In the genomic region with DNA sequence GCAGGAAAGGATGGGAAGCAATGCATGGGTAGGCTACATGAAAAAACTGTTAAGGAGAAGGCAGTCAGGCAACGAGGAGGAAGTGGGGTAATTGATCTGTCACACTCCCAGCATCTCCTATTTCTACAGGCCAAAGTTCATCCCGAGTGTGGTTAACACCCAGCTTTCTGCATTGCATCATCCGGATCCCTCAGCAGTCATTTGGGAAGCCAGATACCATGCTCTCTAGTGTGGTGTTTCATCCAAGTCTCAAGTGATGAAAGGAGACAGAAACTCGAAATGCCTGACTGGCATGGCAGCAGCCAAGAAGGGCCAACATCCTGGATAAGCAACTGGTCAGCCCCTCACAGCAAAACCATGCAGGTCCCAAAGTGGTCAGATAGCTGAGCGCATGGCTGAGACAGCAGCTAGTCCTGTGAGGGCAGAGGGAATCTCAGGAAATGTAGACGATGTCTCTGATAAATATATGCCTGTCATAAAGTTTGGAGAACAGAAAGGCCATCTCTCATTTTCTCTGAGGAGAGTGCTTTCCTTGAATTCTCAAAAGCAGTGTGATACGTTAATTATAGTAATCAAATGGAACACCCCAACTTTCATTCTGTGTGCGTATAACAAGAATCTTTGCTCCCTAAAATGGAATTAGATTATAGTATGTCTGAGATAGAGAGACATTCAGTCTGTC, we compare ENCODE assay signal across 11 cellular contexts. TPM values are rescaled to one million over a fixed set of nuclear protein-coding genes. Genes with fewer than 3 reads are reported as not detected.
A peak's percentile ranks its signal among the peaks of the same experiment; 100 is the strongest.
DNase-seq lines count a peak whose midpoint lies in the region; ATAC-seq and TF ChIP-seq lines count a peak whose summit lies in the region.
"Had no signal": no experiment of that assay in that cellular context is flagged by ENCODE, and none has a peak within 500 bp of the region (broad histone marks: within the 10 kb centered on the region; RNA-seq: fewer than 3 reads in every experiment).

No MANE protein-coding gene starts in this region.

- no peaks in the 10 kb centered on the region for H3F3A ChIP-seq in GM23338 (replicated peaks; ENCODE audit: low read depth)

- H2AFZ ChIP-seq in GM23338 (peak overlapping the region; percentile 84), osteoblast (ENCODE audit: low read length) (peak overlapping the region; percentile 1)

- 0 out of 2 replicates have a peak, but pooled peaks cover 10% of the 10 kb centered on the region for H3K4me1 ChIP-seq in GM23338 (ENCODE audit: insufficient read depth)
- H3K4me1 ChIP-seq in osteoblast (ENCODE audit: insufficient read depth, low read length), result peaks cover 6% of the 10 kb centered on the region

- H3K9me3 Mint-ChIP-seq in GM23338, result no peaks in the 10 kb centered on the region
- H3K9me3 Mint-ChIP-seq: stimulated activated memory B cell treated with anti-CD40 and anti-IgM and Interleukin-4, amounts not matched to agents 10 μg/mL and 1 μg/mL and 100 μg/mL, for 72 hours had no signal

- H3K4me3 ChIP-seq in GM23338 (no peak overlapping the region), osteoblast (ENCODE audit: insufficient read depth, low read length) (no peak overlapping the region)

- H3K27me3 ChIP-seq in GM23338 (ENCODE audit: insufficient read depth) (no peaks in the 10 kb centered on the region), osteoblast (ENCODE audit: insufficient read depth, low read length) (no peaks in the 10 kb centered on the region)

- H3K79me2 ChIP-seq in GM23338 (replicated peaks; ENCODE audit: insufficient read depth), result no peaks in the 10 kb centered on the region
- no peaks in the 10 kb centered on the region for H3K79me2 ChIP-seq in osteoblast (ENCODE audit: insufficient read depth, low read length)

- no peaks in the 10 kb centered on the region for H3K36me3 ChIP-seq in GM23338 (ENCODE audit: insufficient read depth)
- H3K36me3 ChIP-seq in osteoblast (ENCODE audit: insufficient read depth, low read length), result no peaks in the 10 kb centered on the region

- no peaks in the 10 kb centered on the region for H3K9me2 ChIP-seq in GM23338 (ENCODE audit: insufficient read depth)

- H3K4me2 ChIP-seq in GM23338 (no peak overlapping the region), osteoblast (ENCODE audit: insufficient read depth, low read length) (no peak overlapping the region)

- peaks cover 5% of the 10 kb centered on the region for H3K4me1 Mint-ChIP-seq in GM23338
- H3K4me1 Mint-ChIP-seq: stimulated activated memory B cell treated with anti-CD40 and anti-IgM and Interleukin-4, amounts not matched to agents 10 μg/mL and 1 μg/mL and 100 μg/mL, for 72 hours had no signal

- ATAC-seq in GM23338 (no peak; the same call in 2 of the 3 replicates), esophagus mucosa (peak; percentile 42), GM19023 (IDR thresholded peaks at IDR 0.05; ENCODE audit: unreplicated experiment) (no peak), HG02840 (IDR thresholded peaks at IDR 0.05; ENCODE audit: low FRiP score, unreplicated experiment) (no peak)
- ATAC-seq: stimulated activated memory B cell treated with anti-CD40 and anti-IgM and Interleukin-4, amounts not matched to agents 10 μg/mL and 1 μg/mL and 100 μg/mL, for 72 hours had no signal

- H3K9me3 ChIP-seq in osteoblast (ENCODE audit: low read depth, low read length), result no peaks in the 10 kb centered on the region

- H4K20me1 ChIP-seq in GM23338 (replicated peaks; ENCODE audit: insufficient read depth), result no peaks in the 10 kb centered on the region
- no peaks in the 10 kb centered on the region for H4K20me1 ChIP-seq in osteoblast (ENCODE audit: insufficient read depth, low read length)

- no peak for TF ChIP-seq CTCF in GM23338 (conservative IDR thresholded peaks at IDR 0.05; ENCODE audit: low read depth in 2 of 2)
- TF ChIP-seq CTCF in osteoblast (IDR thresholded peaks at IDR 0.05; ENCODE audit: extremely low read depth, low read depth, low read length), result no peak

- no peak overlapping the region for H3K27ac ChIP-seq in GM23338 (ENCODE audit: low read depth)
- no peak overlapping the region for H3K27ac ChIP-seq in osteoblast (ENCODE audit: low read depth, low read length)

- no peak overlapping the region for H3K4me3 Mint-ChIP-seq in GM23338
- H3K4me3 Mint-ChIP-seq: stimulated activated memory B cell treated with anti-CD40 and anti-IgM and Interleukin-4, amounts not matched to agents 10 μg/mL and 1 μg/mL and 100 μg/mL, for 72 hours had no signal

- no peak for DNase-seq in GM23338 (ENCODE audit: low spot score)
- DNase-seq in NCI-H460 (ENCODE audit: extremely low read depth, low read depth), result peak; percentile 39
- DNase-seq in osteoblast (ENCODE audit: insufficient read length, low spot score, missing footprints), result no peak
- no peak for DNase-seq in NCI-H526 treated with DMSO at 0.1 percent for 48 hours (lab: John Stamatoyannopoulos, UW)
- no peak for DNase-seq in activated CD4-positive, alpha-beta T cell treated with anti-CD3 and anti-CD28 coated beads for 1 hour
- DNase-seq: NCI-H1417, SW 1271 had no signal

- H3K27me3 Mint-ChIP-seq in GM23338 (ENCODE audit: insufficient read depth, low read depth, poor library complexity), result no peaks in the 10 kb centered on the region
- H3K27me3 Mint-ChIP-seq: stimulated activated memory B cell treated with anti-CD40 and anti-IgM and Interleukin-4, amounts not matched to agents 10 μg/mL and 1 μg/mL and 100 μg/mL, for 72 hours had no signal

- H3K27ac Mint-ChIP-seq in GM23338, result peak overlapping the region; percentile 80; the same call in 1 of the 2 replicates
- H3K27ac Mint-ChIP-seq: stimulated activated memory B cell treated with anti-CD40 and anti-IgM and Interleukin-4, amounts not matched to agents 10 μg/mL and 1 μg/mL and 100 μg/mL, for 72 hours had no signal

- 0 out of 3 replicates have a peak, but pooled peaks cover 2% of the 10 kb centered on the region for H3K36me3 Mint-ChIP-seq in GM23338 (ENCODE audit: low read depth)
- H3K36me3 Mint-ChIP-seq: stimulated activated memory B cell treated with anti-CD40 and anti-IgM and Interleukin-4, amounts not matched to agents 10 μg/mL and 1 μg/mL and 100 μg/mL, for 72 hours had no signal

TF ChIP-seq in GM23338, 12 proteins besides CTCF, POLR2A, EP300 and RAD21 (continues in another document):
- no peak for TF ChIP-seq STAT1 (IDR thresholded peaks at IDR 0.05; ENCODE audit: unreplicated experiment)
- TF ChIP-seq EZH2phosphoT487 (IDR thresholded peaks at IDR 0.05; ENCODE audit: unreplicated experiment), result no peak
- TF ChIP-seq, protein P1, sequence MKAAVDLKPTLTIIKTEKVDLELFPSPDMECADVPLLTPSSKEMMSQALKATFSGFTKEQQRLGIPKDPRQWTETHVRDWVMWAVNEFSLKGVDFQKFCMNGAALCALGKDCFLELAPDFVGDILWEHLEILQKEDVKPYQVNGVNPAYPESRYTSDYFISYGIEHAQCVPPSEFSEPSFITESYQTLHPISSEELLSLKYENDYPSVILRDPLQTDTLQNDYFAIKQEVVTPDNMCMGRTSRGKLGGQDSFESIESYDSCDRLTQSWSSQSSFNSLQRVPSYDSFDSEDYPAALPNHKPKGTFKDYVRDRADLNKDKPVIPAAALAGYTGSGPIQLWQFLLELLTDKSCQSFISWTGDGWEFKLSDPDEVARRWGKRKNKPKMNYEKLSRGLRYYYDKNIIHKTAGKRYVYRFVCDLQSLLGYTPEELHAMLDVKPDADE (IDR thresholded peaks at IDR 0.05), result no peak
- TF ChIP-seq POLR2AphosphoS5 (IDR thresholded peaks at IDR 0.05; ENCODE audit: low read depth), result no peak
- TF ChIP-seq JUNB (IDR thresholded peaks at IDR 0.05; ENCODE audit: unreplicated experiment), result no peak
- TF ChIP-seq NANOG (IDR thresholded peaks at IDR 0.05; ENCODE audit: borderline replicate concordance), result no peak
- no peak for TF ChIP-seq ZNF331 (CRISPR knock-in tag; IDR thresholded peaks at IDR 0.05; ENCODE audit: low read depth)

RNA-seq across cellular contexts. Expression of a gene that starts 24.8 kb away (rescaled TPM):
- 151 and 158 TPM in 2 replicates for total RNA-seq in GM23338 (2014; rRNA removed; shearing (Covaris generic))
- 290 and 376 TPM in 2 replicates for polyA plus RNA-seq in GM23338 (2016; fragmentation: Nextera tagmentation; extraction: Ambion mirVana)
- total RNA-seq in NCI-H460 (2014; rRNA removed; shearing (Covaris generic)), result 52.9 and 65.7 TPM in 2 replicates
- 70.1 and 76.2 TPM in 2 replicates for polyA plus RNA-seq in NCI-H460 (2014; cell fraction: nucleus; rRNA removed)
- 142 TPM for total RNA-seq in esophagus mucosa
- total RNA-seq in osteoblast, result 19.7 and 21.4 TPM in 2 replicates
